8 cellular contexts compared by ENCODE assay signal in the genomic region with DNA sequence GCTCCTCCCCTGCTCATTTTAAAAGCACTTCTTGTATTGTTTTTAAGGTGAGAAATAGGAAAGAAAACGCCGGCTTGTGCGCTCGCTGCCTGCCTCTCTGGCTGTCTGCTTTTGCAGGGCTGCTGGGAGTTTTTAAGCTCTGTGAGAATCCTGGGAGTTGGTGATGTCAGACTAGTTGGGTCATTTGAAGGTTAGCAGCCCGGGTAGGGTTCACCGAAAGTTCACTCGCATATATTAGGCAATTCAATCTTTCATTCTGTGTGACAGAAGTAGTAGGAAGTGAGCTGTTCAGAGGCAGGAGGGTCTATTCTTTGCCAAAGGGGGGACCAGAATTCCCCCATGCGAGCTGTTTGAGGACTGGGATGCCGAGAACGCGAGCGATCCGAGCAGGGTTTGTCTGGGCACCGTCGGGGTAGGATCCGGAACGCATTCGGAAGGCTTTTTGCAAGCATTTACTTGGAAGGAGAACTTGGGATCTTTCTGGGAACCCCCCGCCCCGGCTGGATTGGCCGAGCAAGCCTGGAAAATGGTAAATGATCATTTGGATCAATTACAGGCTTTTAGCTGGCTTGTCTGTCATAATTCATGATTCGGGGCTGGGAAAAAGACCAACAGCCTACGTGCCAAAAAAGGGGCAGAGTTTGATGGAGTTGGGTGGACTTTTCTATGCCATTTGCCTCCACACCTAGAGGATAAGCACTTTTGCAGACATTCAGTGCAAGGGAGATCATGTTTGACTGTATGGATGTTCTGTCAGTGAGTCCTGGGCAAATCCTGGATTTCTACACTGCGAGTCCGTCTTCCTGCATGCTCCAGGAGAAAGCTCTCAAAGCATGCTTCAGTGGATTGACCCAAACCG. TPM values are rescaled to one million over a fixed set of nuclear protein-coding genes. Genes with fewer than 3 reads are reported as not detected.
DNase-seq lines count a peak whose midpoint lies in the region; ATAC-seq lines count a peak whose summit lies in the region.

A gene (plus strand): TSS at position 261 of the 859 bp plus-strand sequence. CDS start 469 bp downstream, at position 730.

- H3K4me1 Mint-ChIP-seq in activated T-cell treated with anti-CD3 and anti-CD28 coated beads, Interleukin-2, amount 50 U/mL, for 72 hours (ENCODE audit: low read depth) = no peaks in the 10 kb centered on the region
- H3K4me1 Mint-ChIP-seq in activated T-cell treated with anti-CD3 and anti-CD28 coated beads, Interleukin-2, amount 50 U/mL, for 4 hours (ENCODE audit: low read depth) = peaks cover 2% of the 10 kb centered on the region

- intact Hi-C loops in right cardiac atrium (cut with DNase I) = loop anchor here in 3 of 4 donors (5.0 to 10.0 kb wide), 4 partner anchors 157 to 393 kb away; no protein-coding TSS in a partner anchor
- intact Hi-C loops in posterior cingulate gyrus (cut with DNase I) = no loop called here

- no peaks in the 10 kb centered on the region for H3K9me3 ChIP-seq in right cardiac atrium (ENCODE audit: control insufficient read depth, low read length)

- no peak for ATAC-seq in activated T-cell treated with anti-CD3 and anti-CD28 coated beads, Interleukin-2, amount 50 U/mL, for 72 hours (replicated peaks in 1 of 2)
- ATAC-seq in activated T-cell treated with anti-CD3 and anti-CD28 coated beads, Interleukin-2, amount 50 U/mL, for 4 hours = no peak
- ATAC-seq in right cardiac atrium (peak; percentile 93 to 94), HG03025 (IDR thresholded peaks at IDR 0.05; ENCODE audit: low FRiP score, unreplicated experiment) (no peak)

- no peaks in the 10 kb centered on the region for H3K9me3 Mint-ChIP-seq in activated T-cell treated with anti-CD3 and anti-CD28 coated beads, Interleukin-2, amount 50 U/mL, for 72 hours
- no peaks in the 10 kb centered on the region for H3K9me3 Mint-ChIP-seq in activated T-cell treated with anti-CD3 and anti-CD28 coated beads, Interleukin-2, amount 50 U/mL, for 4 hours

- H3K4me3 ChIP-seq in right cardiac atrium (ENCODE audit: low read length) = peak within 1 kb of the TSS; percentile 91

- DNase-seq in activated T-cell treated with anti-CD3 and anti-CD28 coated beads, Interleukin-2, amount 50 U/mL, for 72 hours = no peak
- DNase-seq in activated T-cell treated with anti-CD3 and anti-CD28 coated beads, Interleukin-2, amount 50 U/mL, for 4 hours = no peak
- DNase-seq in NCI-H1436 treated with DMSO at 0.1 percent for 48 hours (lab: John Stamatoyannopoulos, UW) (peak; percentile 0), astrocyte of the hippocampus (ENCODE audit: low read depth, low spot score) (peak; percentile 97), right cardiac atrium (peak; percentile 71 to 87 (median 86)), posterior cingulate gyrus (peak; percentile 29 to 89 (median 61)), HUDEP-2 (lab: John Stamatoyannopoulos, UW; ENCODE audit: unreplicated experiment in 76 of 76) (no peak)

- no peaks in the 10 kb centered on the region for H3K4me1 ChIP-seq in right cardiac atrium (ENCODE audit: control insufficient read depth, insufficient read depth, low read length)

- WGBS in right cardiac atrium = under 1% methylated on average over 26 of the region's 26 CpGs

- H3K4me3 Mint-ChIP-seq in activated T-cell treated with anti-CD3 and anti-CD28 coated beads, Interleukin-2, amount 50 U/mL, for 72 hours = peak within 1 kb of the TSS; percentile 54 to 60
- H3K4me3 Mint-ChIP-seq in activated T-cell treated with anti-CD3 and anti-CD28 coated beads, Interleukin-2, amount 50 U/mL, for 4 hours = no peak within 1 kb of the TSS

- H3K27me3 ChIP-seq in right cardiac atrium (ENCODE audit: control insufficient read depth, insufficient read depth) = no peaks in the 10 kb centered on the region

- peak within 1 kb of the TSS; percentile 100 for H3K27ac ChIP-seq in right cardiac atrium (ENCODE audit: low read length)

- peaks cover 62% of the 10 kb centered on the region for H3K27me3 Mint-ChIP-seq in activated T-cell treated with anti-CD3 and anti-CD28 coated beads, Interleukin-2, amount 50 U/mL, for 72 hours (ENCODE audit: low read depth)
- H3K27me3 Mint-ChIP-seq in activated T-cell treated with anti-CD3 and anti-CD28 coated beads, Interleukin-2, amount 50 U/mL, for 4 hours (ENCODE audit: low read depth) = peaks cover 50% of the 10 kb centered on the region

- no peaks in the 10 kb centered on the region for H3K36me3 Mint-ChIP-seq in activated T-cell treated with anti-CD3 and anti-CD28 coated beads, Interleukin-2, amount 50 U/mL, for 72 hours (ENCODE audit: insufficient read depth in 2 of 2)
- H3K36me3 Mint-ChIP-seq in activated T-cell treated with anti-CD3 and anti-CD28 coated beads, Interleukin-2, amount 50 U/mL, for 4 hours (ENCODE audit: insufficient read depth) = no peaks in the 10 kb centered on the region

- H3K27ac Mint-ChIP-seq in activated T-cell treated with anti-CD3 and anti-CD28 coated beads, Interleukin-2, amount 50 U/mL, for 72 hours = no peak within 1 kb of the TSS

RNA-seq across cellular contexts. Expression of the gene that starts here (rescaled TPM):
- total RNA-seq in activated T-cell treated with anti-CD3 and anti-CD28 coated beads, Interleukin-2, amount 50 U/mL, for 72 hours = not detected
- total RNA-seq in activated T-cell treated with anti-CD3 and anti-CD28 coated beads, Interleukin-2, amount 50 U/mL, for 4 hours = under 1 TPM in 1 of 3 donors, not detected in 2; 0.18 TPM
- 10 to 100 TPM; 17.0 to 26.4 (median 24.7) TPM for total RNA-seq in right cardiac atrium
- 9.5 TPM for polyA plus RNA-seq in right cardiac atrium

Comparison
In these comparisons a context has a peak if more than half of its experiments do, and no peak if none do; other contexts are left out.
1. RNA of the gene that starts here (total RNA-seq): 17.0 to 26.4 TPM in right cardiac atrium; not detected in activated T-cell treated with anti-CD3 and anti-CD28 coated beads, Interleukin-2, amount 50 U/mL, for 72 hours and 0.18 TPM in activated T-cell treated with anti-CD3 and anti-CD28 coated beads, Interleukin-2, amount 50 U/mL, for 4 hours; every median in the first group is over 10 times any median in the second.
2. ATAC-seq: peak in right cardiac atrium (2 of 2); none in activated T-cell treated with anti-CD3 and anti-CD28 coated beads, Interleukin-2, amount 50 U/mL, for 72 hours (0 of 2), activated T-cell treated with anti-CD3 and anti-CD28 coated beads, Interleukin-2, amount 50 U/mL, for 4 hours (0 of 2) and HG03025 (single experiment).
3. DNase-seq: peak in NCI-H1436 treated with DMSO at 0.1 percent for 48 hours (single experiment), astrocyte of the hippocampus (single experiment), right cardiac atrium (3 of 3) and posterior cingulate gyrus (10 of 10); none in activated T-cell treated with anti-CD3 and anti-CD28 coated beads, Interleukin-2, amount 50 U/mL, for 72 hours (0 of 2), activated T-cell treated with anti-CD3 and anti-CD28 coated beads, Interleukin-2, amount 50 U/mL, for 4 hours (single experiment) and HUDEP-2 (0 of 76).